Comparison of ENCODE assay signal across 10 cellular contexts in genomic region chr17:39194089-39194984, GRCh38. TPM values are rescaled to one million over a fixed set of nuclear protein-coding genes. Genes with fewer than 3 reads are reported as not detected.
A peak's percentile ranks its signal among the peaks of the same experiment; 100 is the strongest.
DNase-seq lines count a peak whose midpoint lies in the region; ATAC-seq and TF ChIP-seq lines count a peak whose summit lies in the region.
"Had no signal": no experiment of that assay in that cellular context is flagged by ENCODE, and none has a peak within 500 bp of the region (broad histone marks: within the 10 kb centered on the region; RNA-seq: fewer than 3 reads in every experiment).

No MANE protein-coding gene starts in this region.

- intact Hi-C loops in activated naive CD4-positive, alpha-beta T cell treated with anti-CD3 and anti-CD28 coated beads for 36 hours (cut with micrococcal nuclease) = no loop called here
- intact Hi-C loops in uterus (cut with DNase I; ENCODE audit: low total_unique reads) = no loop called here
- intact Hi-C loops in mammary epithelial cell (cut with micrococcal nuclease) = no loop called here

- H3K27me3 ChIP-seq in brain microvascular endothelial cell (replicated peaks) (no peaks in the 10 kb centered on the region), kidney epithelial cell (ENCODE audit: control insufficient read depth, insufficient read depth, low read length) (no peaks in the 10 kb centered on the region), uterus (no peaks in the 10 kb centered on the region), mammary epithelial cell (ENCODE audit: insufficient read depth, low read length) (no peaks in the 10 kb centered on the region)

- TF ChIP-seq POLR2A in uterus (IDR thresholded peaks at IDR 0.05) = no peak

- H3K36me3 Mint-ChIP-seq in activated naive CD4-positive, alpha-beta T cell treated with anti-CD3 and anti-CD28 coated beads, Interleukin-2, amount 10 ng/mL, durations not matched to agents 7 days and 5 days = peaks cover 18% of the 10 kb centered on the region
- no peaks in the 10 kb centered on the region for H3K36me3 Mint-ChIP-seq in activated naive CD4-positive, alpha-beta T cell treated with anti-CD3 and anti-CD28 coated beads for 36 hours (ENCODE audit: low read depth)

- 74% methylated on average over 17 of the region's 20 CpGs for WGBS in mammary epithelial cell (ENCODE audit: low coverage, missing lambda C conversion rate)

- CTCF ChIA-PET in activated naive CD4-positive, alpha-beta T cell treated with anti-CD3 and anti-CD28 coated beads, Interleukin-2, amount 10 ng/mL, durations not matched to agents 7 days and 5 days (lab: Charles Lee) = interaction anchor here (1.2 to 3.7 kb wide), 3 partner anchors 19 to 50 kb away, joined by 3 to 21 read pairs (median 13); no protein-coding TSS in a partner anchor
- CTCF ChIA-PET in activated naive CD4-positive, alpha-beta T cell treated with anti-CD3 and anti-CD28 coated beads for 36 hours (lab: Charles Lee) = interaction anchor here (1.1 to 2.1 kb wide), 4 partner anchors 19 to 211 kb away, joined by 3 to 12 read pairs (median 4); no protein-coding TSS in a partner anchor
- CTCF ChIA-PET in mammary epithelial cell (lab: Charles Lee; ENCODE audit: low non-redundant PET) = interaction anchor here (1.1 kb wide), 1 partner anchor 125 kb away, joined by 5 read pairs; no protein-coding TSS in a partner anchor

- ATAC-seq in HG02642 (IDR thresholded peaks at IDR 0.05; ENCODE audit: poor library complexity, unreplicated experiment) = no peak
- ATAC-seq: left colon had no signal

- no peak overlapping the region for H3K4me3 ChIP-seq in brain microvascular endothelial cell (ENCODE audit: low read depth, low read length)
- H3K4me3 ChIP-seq in kidney epithelial cell (ENCODE audit: low read depth, low read length) = no peak overlapping the region
- H3K4me3 ChIP-seq in uterus = no peak overlapping the region
- no peak overlapping the region for H3K4me3 ChIP-seq in mammary epithelial cell (replicated peaks in 1 of 3; ENCODE audit: insufficient read depth in 1 of 3, low read depth in 2 of 3, low read length in 3 of 3)

- H3K4me2 ChIP-seq in mammary epithelial cell (ENCODE audit: insufficient read depth, low read depth, low read length) = no peak overlapping the region

- H3K27me3 Mint-ChIP-seq in activated naive CD4-positive, alpha-beta T cell treated with anti-CD3 and anti-CD28 coated beads, Interleukin-2, amount 10 ng/mL, durations not matched to agents 7 days and 5 days = no peaks in the 10 kb centered on the region
- H3K27me3 Mint-ChIP-seq in activated naive CD4-positive, alpha-beta T cell treated with anti-CD3 and anti-CD28 coated beads for 36 hours (ENCODE audit: low read depth) = no peaks in the 10 kb centered on the region

- H3K9me3 ChIP-seq in uterus (no peaks in the 10 kb centered on the region), mammary epithelial cell (replicated peaks; ENCODE audit: insufficient read depth, low read length) (no peaks in the 10 kb centered on the region)

- no peak for DNase-seq in activated naive CD4-positive, alpha-beta T cell treated with anti-CD3 and anti-CD28 coated beads, Interleukin-2, amount 10 ng/mL, durations not matched to agents 7 days and 5 days
- DNase-seq in activated naive CD4-positive, alpha-beta T cell treated with anti-CD3 and anti-CD28 coated beads for 36 hours = no peak
- peak; percentile 69 for DNase-seq in brain microvascular endothelial cell
- no peak for DNase-seq in kidney epithelial cell (ENCODE audit: low read depth)
- peak; percentile 57 to 65 for DNase-seq in uterus
- DNase-seq in kidney glomerular epithelial cell (lab: John Stamatoyannopoulos, UW) = no peak
- no peak for DNase-seq in mammary epithelial cell

- peaks cover 43% of the 10 kb centered on the region for H3K4me1 Mint-ChIP-seq in activated naive CD4-positive, alpha-beta T cell treated with anti-CD3 and anti-CD28 coated beads, Interleukin-2, amount 10 ng/mL, durations not matched to agents 7 days and 5 days
- peaks cover 22% of the 10 kb centered on the region for H3K4me1 Mint-ChIP-seq in activated naive CD4-positive, alpha-beta T cell treated with anti-CD3 and anti-CD28 coated beads for 36 hours (ENCODE audit: low read depth)

- H3K36me3 ChIP-seq in brain microvascular endothelial cell (replicated peaks) (peaks cover 26% of the 10 kb centered on the region), kidney epithelial cell (ENCODE audit: control insufficient read depth, insufficient read depth, low read length) (peaks cover 1% of the 10 kb centered on the region), uterus (no peaks in the 10 kb centered on the region), mammary epithelial cell (ENCODE audit: insufficient read depth, low read length) (peaks cover 5% of the 10 kb centered on the region)

- no peak overlapping the region for H2AFZ ChIP-seq in mammary epithelial cell (ENCODE audit: low read depth, low read length)

- in situ Hi-C loops in brain microvascular endothelial cell (cut with HindIII; ENCODE audit: low pct_ligation_motif_present, low sequenced_read_pairs) (no loop called here), mammary epithelial cell (cut with MboI; ENCODE audit: low sequenced_read_pairs in 2 of 2) (no loop called here)

- H3K27ac ChIP-seq in brain microvascular endothelial cell (no peak overlapping the region), uterus (peak overlapping the region; percentile 10 to 46), mammary epithelial cell (ENCODE audit: insufficient read depth, low read depth, low read length) (no peak overlapping the region)

- no peak overlapping the region for H3K4me3 Mint-ChIP-seq in activated naive CD4-positive, alpha-beta T cell treated with anti-CD3 and anti-CD28 coated beads, Interleukin-2, amount 10 ng/mL, durations not matched to agents 7 days and 5 days
- H3K4me3 Mint-ChIP-seq in activated naive CD4-positive, alpha-beta T cell treated with anti-CD3 and anti-CD28 coated beads for 36 hours = no peak overlapping the region

- peaks cover 0 to 20% of the 10 kb centered on the region in 2 donors for H3K4me1 ChIP-seq in uterus
- peaks cover 15% of the 10 kb centered on the region for H3K4me1 ChIP-seq in mammary epithelial cell (ENCODE audit: insufficient read depth, low read length)

- no peak overlapping the region for H3K9ac ChIP-seq in mammary epithelial cell (ENCODE audit: insufficient read depth, low read length)

- no TSS peak for BruUV-seq in mammary epithelial cell (replicated peaks; lab: Mats Ljungman, UMichigan)

- TF ChIP-seq CTCF in brain microvascular endothelial cell (IDR thresholded peaks at IDR 0.05; ENCODE audit: low read depth, low read length, missing control alignments) (peak; percentile 77), kidney epithelial cell (IDR thresholded peaks at IDR 0.05; ENCODE audit: insufficient read depth, low read length, poor library complexity, severe bottlenecking) (peak; percentile 67), uterus (IDR thresholded peaks at IDR 0.05) (peak in 3 of 4 experiments; percentile 22 to 30 (median 24)), mammary epithelial cell (conservative IDR thresholded peaks at IDR 0.05 in 1 of 2, IDR thresholded peaks at IDR 0.05 in 1 of 2; ENCODE audit: extremely low read depth in 1 of 2, insufficient read depth in 1 of 2, low read depth in 1 of 2, low read length in 2 of 2) (peak in 1 of 2 donors; percentile 22)

- peaks cover 41% of the 10 kb centered on the region for H3K79me2 ChIP-seq in mammary epithelial cell (ENCODE audit: insufficient read depth, low read length)

- no peaks in the 10 kb centered on the region for H4K20me1 ChIP-seq in mammary epithelial cell (ENCODE audit: insufficient read depth, low read length)

- dilution Hi-C loops in mammary epithelial cell (cut with HindIII; ENCODE audit: low sequenced_read_pairs) = no loop called here

- H3K27ac Mint-ChIP-seq in activated naive CD4-positive, alpha-beta T cell treated with anti-CD3 and anti-CD28 coated beads, Interleukin-2, amount 10 ng/mL, durations not matched to agents 7 days and 5 days = peak overlapping the region; percentile 66
- H3K27ac Mint-ChIP-seq in activated naive CD4-positive, alpha-beta T cell treated with anti-CD3 and anti-CD28 coated beads for 36 hours = no peak overlapping the region

- H3K9me3 Mint-ChIP-seq in activated naive CD4-positive, alpha-beta T cell treated with anti-CD3 and anti-CD28 coated beads, Interleukin-2, amount 10 ng/mL, durations not matched to agents 7 days and 5 days = no peaks in the 10 kb centered on the region
- H3K9me3 Mint-ChIP-seq in activated naive CD4-positive, alpha-beta T cell treated with anti-CD3 and anti-CD28 coated beads for 36 hours = no peaks in the 10 kb centered on the region

RNA-seq across cellular contexts. Expression of gene CACNB1, which starts 3.1 kb away (rescaled TPM):
- total RNA-seq in activated naive CD4-positive, alpha-beta T cell treated with anti-CD3 and anti-CD28 coated beads for 36 hours = 1 to 10 TPM; 5.3 to 5.9 TPM
- 6.0 and 7.1 TPM in 2 replicates for total RNA-seq in kidney epithelial cell
- total RNA-seq in uterus = 10 to 100 TPM in 2 of 4 donors, 1 to 10 TPM in 2; 5.6 to 23.3 (median 8.4) TPM
- 10 to 100 TPM in 1 of 2 donors, 1 to 10 TPM in 1; 8.2 to 21.6 TPM for total RNA-seq in mammary epithelial cell
- polyA plus RNA-seq in mammary epithelial cell = 6.9 TPM
- 6.7 TPM for polyA minus RNA-seq in mammary epithelial cell

RNA-seq across cellular contexts. Expression of gene RPL19, which starts 5.7 kb away (rescaled TPM):
- total RNA-seq in activated naive CD4-positive, alpha-beta T cell treated with anti-CD3 and anti-CD28 coated beads for 36 hours = 1,000 to 10,000 TPM; 3,280 to 3,392 TPM
- total RNA-seq in kidney epithelial cell (3,729 and 4,555 TPM in 2 replicates), uterus (1,000 to 10,000 TPM; 1,469 to 5,936 (median 3,528) TPM), mammary epithelial cell (1,000 to 10,000 TPM; 1,153 to 1,694 TPM)
- 2,221 TPM for polyA plus RNA-seq in mammary epithelial cell
- polyA minus RNA-seq in mammary epithelial cell = 738 TPM

RNA-seq across cellular contexts. Expression of gene ARL5C, which starts 28.4 kb away (rescaled TPM):
- total RNA-seq in activated naive CD4-positive, alpha-beta T cell treated with anti-CD3 and anti-CD28 coated beads for 36 hours = not detected
- not detected in 2 replicates for total RNA-seq in kidney epithelial cell
- total RNA-seq in uterus = not detected
- total RNA-seq in mammary epithelial cell = not detected
- not detected for polyA plus RNA-seq in mammary epithelial cell
- not detected for polyA minus RNA-seq in mammary epithelial cell
- total RNA-seq: Daoy had no signal

RNA-seq across cellular contexts. Expression of gene STAC2, which starts 31.4 kb away (rescaled TPM):
- total RNA-seq in activated naive CD4-positive, alpha-beta T cell treated with anti-CD3 and anti-CD28 coated beads for 36 hours = not detected
- total RNA-seq in kidney epithelial cell (not detected in 2 replicates), uterus (10 to 100 TPM in 1 of 4 donors, 1 to 10 TPM in 2, under 1 TPM in 1; 0.59 to 14.4 (median 1.1) TPM), mammary epithelial cell (not detected)
- polyA plus RNA-seq in mammary epithelial cell = not detected
- not detected for polyA minus RNA-seq in mammary epithelial cell

RNA-seq across cellular contexts. Expression of gene PLXDC1, which starts 42.9 kb away (rescaled TPM):
- total RNA-seq in activated naive CD4-positive, alpha-beta T cell treated with anti-CD3 and anti-CD28 coated beads for 36 hours = 1 to 10 TPM; 1.2 to 1.4 TPM
- total RNA-seq in kidney epithelial cell = under 0.01 and 0.67 TPM in 2 replicates
- total RNA-seq in uterus = 10 to 100 TPM in 3 of 4 donors, 1 to 10 TPM in 1; 3.3 to 45.1 (median 21.5) TPM
- total RNA-seq in mammary epithelial cell = under 1 TPM in 1 of 2 donors, not detected in 1; 0.33 TPM
- polyA plus RNA-seq in mammary epithelial cell = 0.09 TPM
- not detected for polyA minus RNA-seq in mammary epithelial cell

Comparison
In these comparisons a context has a peak if more than half of its experiments do, and no peak if none do; other contexts are left out.
1. DNase-seq: peak in brain microvascular endothelial cell (single experiment) and uterus (2 of 2); none in activated naive CD4-positive, alpha-beta T cell treated with anti-CD3 and anti-CD28 coated beads, Interleukin-2, amount 10 ng/mL, durations not matched to agents 7 days and 5 days (single experiment), activated naive CD4-positive, alpha-beta T cell treated with anti-CD3 and anti-CD28 coated beads for 36 hours (single experiment), kidney epithelial cell (single experiment), kidney glomerular epithelial cell (single experiment) and mammary epithelial cell (single experiment).
2. H3K27ac ChIP-seq: peak in uterus (2 of 2); none in brain microvascular endothelial cell (single experiment) and mammary epithelial cell (single experiment).